ENCODE assay signal across 7 cellular contexts in the genomic region with DNA sequence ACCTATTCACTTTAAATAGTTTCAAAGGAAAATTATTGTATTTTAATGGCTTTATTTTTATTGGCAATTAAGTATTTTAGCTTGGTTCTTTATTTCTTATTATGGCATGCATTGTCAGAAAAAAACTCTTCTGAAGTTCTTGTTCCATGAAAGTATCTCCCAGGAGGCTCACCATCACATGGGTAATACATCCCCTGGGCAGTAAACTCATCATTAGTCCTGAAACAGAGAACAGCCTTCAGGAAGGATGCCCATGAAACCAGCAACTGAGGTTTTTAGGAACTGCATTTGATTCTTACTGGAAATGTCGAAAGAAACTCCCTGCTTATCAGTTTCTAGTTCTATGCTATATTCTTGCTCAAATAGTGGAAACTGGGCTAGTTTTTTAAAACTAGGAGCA.
DNase-seq lines count a peak whose midpoint lies in the region; ATAC-seq and TF ChIP-seq lines count a peak whose summit lies in the region.

No MANE protein-coding gene starts in this region.

- H3K9me2 ChIP-seq in GM23248 (ENCODE audit: insufficient read depth): no peaks in the 10 kb centered on the region; the same call in 1 of the 2 replicates

- H3K36me3 ChIP-seq in GM23248 (ENCODE audit: low read depth) (no peaks in the 10 kb centered on the region), SJSA1 (peaks cover 13% of the 10 kb centered on the region)

- H3K27ac ChIP-seq in GM23248 (peak overlapping the region; percentile 98; the same call in 1 of the 2 replicates), SJSA1 (peak overlapping the region; percentile 79), dorsolateral prefrontal cortex (no peak overlapping the region)

- WGBS in GM23248 (ENCODE audit: low coverage in 1 of 2, low lambda C conversion rate in 2 of 2, missing lambda C conversion rate in 2 of 2), 2 experiments: 100% methylated on average over 1 of the region's 1 CpG

- no peaks in the 10 kb centered on the region for H4K20me1 ChIP-seq in GM23248 (ENCODE audit: insufficient read depth)

- in situ Hi-C loops in GM23248 (cut with MboI): no loop called here

- H3K9me3 Mint-ChIP-seq in stimulated activated effector memory CD8-positive, alpha-beta T cell treated with anti-CD3 and anti-CD28 coated beads, Interleukin-12 subunit alpha, Interleukin-12 subunit beta, amount 100 ng/mL, for 72 hours: no peaks in the 10 kb centered on the region

- H3K4me1 Mint-ChIP-seq in stimulated activated effector memory CD8-positive, alpha-beta T cell treated with anti-CD3 and anti-CD28 coated beads, Interleukin-12 subunit alpha, Interleukin-12 subunit beta, amount 100 ng/mL, for 72 hours: peaks cover 37% of the 10 kb centered on the region

- no peaks in the 10 kb centered on the region for H3K79me2 ChIP-seq in GM23248 (ENCODE audit: insufficient read depth)

- H3K4me2 ChIP-seq in GM23248 (ENCODE audit: unreplicated experiment): no peak overlapping the region

- H3F3A ChIP-seq in GM23248 (ENCODE audit: insufficient read depth): peaks cover 35% of the 10 kb centered on the region

- intact Hi-C loops in dorsolateral prefrontal cortex (cut with DNase I): no loop called here

- peaks cover 16% of the 10 kb centered on the region for H3K4me1 ChIP-seq in GM23248 (ENCODE audit: insufficient read depth)
- peaks cover 26% of the 10 kb centered on the region for H3K4me1 ChIP-seq in SJSA1 (replicated peaks)

- no peaks in the 10 kb centered on the region for H3K27me3 ChIP-seq in GM23248 (replicated peaks; ENCODE audit: insufficient read depth)
- no peaks in the 10 kb centered on the region for H3K27me3 ChIP-seq in SJSA1 (replicated peaks)
- no peaks in the 10 kb centered on the region for H3K27me3 ChIP-seq in dorsolateral prefrontal cortex

- H3K9me3 ChIP-seq in GM23248 (ENCODE audit: low read depth): no peaks in the 10 kb centered on the region
- no peaks in the 10 kb centered on the region for H3K9me3 ChIP-seq in SJSA1 (replicated peaks)

- ATAC-seq in stimulated activated effector memory CD8-positive, alpha-beta T cell treated with anti-CD3 and anti-CD28 coated beads, Interleukin-12 subunit alpha, Interleukin-12 subunit beta, amount 100 ng/mL, for 72 hours: no peak

- H3K4me3 ChIP-seq in GM23248 (no peak overlapping the region), SJSA1 (no peak overlapping the region), dorsolateral prefrontal cortex (no peak overlapping the region)

- no peak overlapping the region for H3K9ac ChIP-seq in GM23248

- H3K36me3 Mint-ChIP-seq in stimulated activated effector memory CD8-positive, alpha-beta T cell treated with anti-CD3 and anti-CD28 coated beads, Interleukin-12 subunit alpha, Interleukin-12 subunit beta, amount 100 ng/mL, for 72 hours: peaks cover 100% of the 10 kb centered on the region

- H2AFZ ChIP-seq in GM23248: no peak overlapping the region

- H3K4me3 Mint-ChIP-seq in stimulated activated effector memory CD8-positive, alpha-beta T cell treated with anti-CD3 and anti-CD28 coated beads, Interleukin-12 subunit alpha, Interleukin-12 subunit beta, amount 100 ng/mL, for 72 hours: no peak overlapping the region

- DNase-seq in GM23248: peak; percentile 11
- DNase-seq in SJSA1 (ENCODE audit: low read depth in 1 of 2, low spot score in 2 of 2): no peak
- DNase-seq in fibroblast of peridontal ligament (ENCODE audit: extremely low read depth): peak; percentile 19
- no peak for DNase-seq in stimulated activated effector memory CD8-positive, alpha-beta T cell treated with anti-CD3 and anti-CD28 coated beads, Interleukin-12 subunit alpha, Interleukin-12 subunit beta, amount 100 ng/mL, for 72 hours (ENCODE audit: low spot score in 2 of 2)
- no peak for DNase-seq in dorsolateral prefrontal cortex
- no peak for DNase-seq in NCI-H187 treated with DMSO at 0.1 percent for 48 hours (lab: John Stamatoyannopoulos, UW)
- no peak for DNase-seq in AML-193 (lab: John Stamatoyannopoulos, UW)

- no peak for TF ChIP-seq CTCF in dorsolateral prefrontal cortex (IDR thresholded peaks at IDR 0.05 in 54 of 56, conservative IDR thresholded peaks at IDR 0.05 in 2 of 56; ENCODE audit: low read depth in 1 of 56, partially characterized antibody in 56 of 56)

- peak overlapping the region; percentile 95 for H3K27ac Mint-ChIP-seq in stimulated activated effector memory CD8-positive, alpha-beta T cell treated with anti-CD3 and anti-CD28 coated beads, Interleukin-12 subunit alpha, Interleukin-12 subunit beta, amount 100 ng/mL, for 72 hours

Comparison
In these comparisons a context has a peak if more than half of its experiments do, and no peak if none do; other contexts are left out.
1. DNase-seq: peak in GM23248 (single experiment) and fibroblast of peridontal ligament (single experiment); none in SJSA1 (0 of 2), stimulated activated effector memory CD8-positive, alpha-beta T cell treated with anti-CD3 and anti-CD28 coated beads, Interleukin-12 subunit alpha, Interleukin-12 subunit beta, amount 100 ng/mL, for 72 hours (0 of 2), dorsolateral prefrontal cortex (0 of 10), NCI-H187 treated with DMSO at 0.1 percent for 48 hours (single experiment) and AML-193 (0 of 2).
2. H3K27ac ChIP-seq: peak in GM23248 (single experiment) and SJSA1 (single experiment); none in dorsolateral prefrontal cortex (0 of 59).